In the genomic region with DNA sequence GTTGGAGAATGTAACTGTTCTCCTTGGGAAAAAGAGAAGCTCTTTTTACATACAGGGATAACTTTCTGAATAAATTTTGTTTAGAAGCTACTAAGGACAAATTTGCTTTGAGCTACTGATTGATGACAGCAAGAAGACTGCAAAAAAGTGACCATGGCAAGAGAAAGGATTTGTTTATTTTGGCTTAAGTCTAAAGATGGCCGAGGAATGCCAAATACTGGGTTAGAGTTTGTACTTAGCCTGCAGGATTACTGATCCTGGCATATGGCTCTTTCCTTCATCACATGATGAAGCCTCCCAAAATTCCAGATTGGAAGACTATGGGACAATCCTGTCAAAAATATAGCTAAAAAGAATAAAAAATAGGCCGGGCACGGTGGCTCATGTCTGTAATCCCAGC, we compare ENCODE assay signal across 1 cellular context.
TF ChIP-seq lines count a peak whose summit lies in the region.

No MANE protein-coding gene starts in this region.

TF ChIP-seq in HepG2, 621 proteins besides CTCF, POLR2A, EP300 and RAD21:
- TF ChIP-seq, protein P1, sequence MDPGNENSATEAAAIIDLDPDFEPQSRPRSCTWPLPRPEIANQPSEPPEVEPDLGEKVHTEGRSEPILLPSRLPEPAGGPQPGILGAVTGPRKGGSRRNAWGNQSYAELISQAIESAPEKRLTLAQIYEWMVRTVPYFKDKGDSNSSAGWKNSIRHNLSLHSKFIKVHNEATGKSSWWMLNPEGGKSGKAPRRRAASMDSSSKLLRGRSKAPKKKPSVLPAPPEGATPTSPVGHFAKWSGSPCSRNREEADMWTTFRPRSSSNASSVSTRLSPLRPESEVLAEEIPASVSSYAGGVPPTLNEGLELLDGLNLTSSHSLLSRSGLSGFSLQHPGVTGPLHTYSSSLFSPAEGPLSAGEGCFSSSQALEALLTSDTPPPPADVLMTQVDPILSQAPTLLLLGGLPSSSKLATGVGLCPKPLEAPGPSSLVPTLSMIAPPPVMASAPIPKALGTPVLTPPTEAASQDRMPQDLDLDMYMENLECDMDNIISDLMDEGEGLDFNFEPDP (CRISPR knock-in tag; conservative IDR thresholded peaks at IDR 0.05) = no peak
- no peak for TF ChIP-seq ZNF343 (CRISPR knock-in tag; IDR thresholded peaks at IDR 0.05)
- no peak for TF ChIP-seq HNRNPLL (IDR thresholded peaks at IDR 0.05; ENCODE audit: low read depth, low read length, poor library complexity, severe bottlenecking)
- no peak for TF ChIP-seq ZNF24 (IDR thresholded peaks at IDR 0.05)
- no peak for TF ChIP-seq MTF2 (CRISPR knock-in tag; IDR thresholded peaks at IDR 0.05; ENCODE audit: borderline replicate concordance)
- TF ChIP-seq, protein P2, sequence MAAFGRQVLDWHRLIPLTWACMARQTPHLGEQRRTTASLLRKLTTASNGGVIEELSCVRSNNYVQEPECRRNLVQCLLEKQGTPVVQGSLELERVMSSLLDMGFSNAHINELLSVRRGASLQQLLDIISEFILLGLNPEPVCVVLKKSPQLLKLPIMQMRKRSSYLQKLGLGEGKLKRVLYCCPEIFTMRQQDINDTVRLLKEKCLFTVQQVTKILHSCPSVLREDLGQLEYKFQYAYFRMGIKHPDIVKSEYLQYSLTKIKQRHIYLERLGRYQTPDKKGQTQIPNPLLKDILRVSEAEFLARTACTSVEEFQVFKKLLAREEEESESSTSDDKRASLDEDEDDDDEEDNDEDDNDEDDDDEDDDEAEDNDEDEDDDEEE (CRISPR knock-in tag; IDR thresholded peaks at IDR 0.05) = no peak
- TF ChIP-seq ZNF10 (CRISPR knock-in tag; IDR thresholded peaks at IDR 0.05; ENCODE audit: borderline replicate concordance, low read depth) = no peak
- TF ChIP-seq, protein P3, sequence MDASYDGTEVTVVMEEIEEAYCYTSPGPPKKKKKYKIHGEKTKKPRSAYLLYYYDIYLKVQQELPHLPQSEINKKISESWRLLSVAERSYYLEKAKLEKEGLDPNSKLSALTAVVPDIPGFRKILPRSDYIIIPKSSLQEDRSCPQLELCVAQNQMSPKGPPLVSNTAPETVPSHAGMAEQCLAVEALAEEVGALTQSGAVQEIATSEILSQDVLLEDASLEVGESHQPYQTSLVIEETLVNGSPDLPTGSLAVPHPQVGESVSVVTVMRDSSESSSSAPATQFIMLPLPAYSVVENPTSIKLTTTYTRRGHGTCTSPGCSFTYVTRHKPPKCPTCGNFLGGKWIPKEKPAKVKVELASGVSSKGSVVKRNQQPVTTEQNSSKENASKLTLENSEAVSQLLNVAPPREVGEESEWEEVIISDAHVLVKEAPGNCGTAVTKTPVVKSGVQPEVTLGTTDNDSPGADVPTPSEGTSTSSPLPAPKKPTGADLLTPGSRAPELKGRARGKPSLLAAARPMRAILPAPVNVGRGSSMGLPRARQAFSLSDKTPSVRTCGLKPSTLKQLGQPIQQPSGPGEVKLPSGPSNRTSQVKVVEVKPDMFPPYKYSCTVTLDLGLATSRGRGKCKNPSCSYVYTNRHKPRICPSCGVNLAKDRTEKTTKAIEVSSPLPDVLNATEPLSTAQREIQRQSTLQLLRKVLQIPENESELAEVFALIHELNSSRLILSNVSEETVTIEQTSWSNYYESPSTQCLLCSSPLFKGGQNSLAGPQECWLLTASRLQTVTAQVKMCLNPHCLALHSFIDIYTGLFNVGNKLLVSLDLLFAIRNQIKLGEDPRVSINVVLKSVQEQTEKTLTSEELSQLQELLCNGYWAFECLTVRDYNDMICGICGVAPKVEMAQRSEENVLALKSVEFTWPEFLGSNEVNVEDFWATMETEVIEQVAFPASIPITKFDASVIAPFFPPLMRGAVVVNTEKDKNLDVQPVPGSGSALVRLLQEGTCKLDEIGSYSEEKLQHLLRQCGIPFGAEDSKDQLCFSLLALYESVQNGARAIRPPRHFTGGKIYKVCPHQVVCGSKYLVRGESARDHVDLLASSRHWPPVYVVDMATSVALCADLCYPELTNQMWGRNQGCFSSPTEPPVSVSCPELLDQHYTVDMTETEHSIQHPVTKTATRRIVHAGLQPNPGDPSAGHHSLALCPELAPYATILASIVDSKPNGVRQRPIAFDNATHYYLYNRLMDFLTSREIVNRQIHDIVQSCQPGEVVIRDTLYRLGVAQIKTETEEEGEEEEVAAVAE (CRISPR knock-in tag; IDR thresholded peaks at IDR 0.05; ENCODE audit: borderline replicate concordance) = no peak
- no peak for TF ChIP-seq FOXM1 (CRISPR knock-in tag; IDR thresholded peaks at IDR 0.05)
- no peak for TF ChIP-seq PCBP1 (IDR thresholded peaks at IDR 0.05; ENCODE audit: borderline replicate concordance, low read depth, low read length)
- TF ChIP-seq, protein P4, sequence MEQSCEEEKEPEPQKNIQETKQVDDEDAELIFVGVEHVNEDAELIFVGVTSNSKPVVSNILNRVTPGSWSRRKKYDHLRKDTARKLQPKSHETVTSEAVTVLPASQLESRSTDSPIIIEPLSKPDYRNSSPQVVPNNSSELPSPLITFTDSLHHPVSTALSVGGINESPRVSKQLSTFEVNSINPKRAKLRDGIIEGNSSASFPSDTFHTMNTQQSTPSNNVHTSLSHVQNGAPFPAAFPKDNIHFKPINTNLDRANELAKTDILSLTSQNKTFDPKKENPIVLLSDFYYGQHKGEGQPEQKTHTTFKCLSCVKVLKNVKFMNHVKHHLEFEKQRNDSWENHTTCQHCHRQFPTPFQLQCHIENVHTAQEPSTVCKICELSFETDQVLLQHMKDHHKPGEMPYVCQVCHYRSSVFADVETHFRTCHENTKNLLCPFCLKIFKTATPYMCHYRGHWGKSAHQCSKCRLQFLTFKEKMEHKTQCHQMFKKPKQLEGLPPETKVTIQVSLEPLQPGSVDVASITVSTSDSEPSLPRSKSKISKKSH (CRISPR knock-in tag; IDR thresholded peaks at IDR 0.05; ENCODE audit: borderline replicate concordance) = no peak
- TF ChIP-seq, protein P5, sequence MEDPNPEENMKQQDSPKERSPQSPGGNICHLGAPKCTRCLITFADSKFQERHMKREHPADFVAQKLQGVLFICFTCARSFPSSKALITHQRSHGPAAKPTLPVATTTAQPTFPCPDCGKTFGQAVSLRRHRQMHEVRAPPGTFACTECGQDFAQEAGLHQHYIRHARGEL (CRISPR knock-in tag; IDR thresholded peaks at IDR 0.05) = no peak
- TF ChIP-seq ZBTB1 (CRISPR knock-in tag; IDR thresholded peaks at IDR 0.05; ENCODE audit: borderline replicate concordance) = no peak
- TF ChIP-seq ERF (CRISPR knock-in tag; IDR thresholded peaks at IDR 0.05) = no peak
- TF ChIP-seq ZC3H4 (CRISPR knock-in tag; IDR thresholded peaks at IDR 0.05; ENCODE audit: borderline replicate concordance) = no peak
- TF ChIP-seq ZC3H13 (CRISPR knock-in tag; IDR thresholded peaks at IDR 0.05) = no peak
- TF ChIP-seq, protein P6, sequence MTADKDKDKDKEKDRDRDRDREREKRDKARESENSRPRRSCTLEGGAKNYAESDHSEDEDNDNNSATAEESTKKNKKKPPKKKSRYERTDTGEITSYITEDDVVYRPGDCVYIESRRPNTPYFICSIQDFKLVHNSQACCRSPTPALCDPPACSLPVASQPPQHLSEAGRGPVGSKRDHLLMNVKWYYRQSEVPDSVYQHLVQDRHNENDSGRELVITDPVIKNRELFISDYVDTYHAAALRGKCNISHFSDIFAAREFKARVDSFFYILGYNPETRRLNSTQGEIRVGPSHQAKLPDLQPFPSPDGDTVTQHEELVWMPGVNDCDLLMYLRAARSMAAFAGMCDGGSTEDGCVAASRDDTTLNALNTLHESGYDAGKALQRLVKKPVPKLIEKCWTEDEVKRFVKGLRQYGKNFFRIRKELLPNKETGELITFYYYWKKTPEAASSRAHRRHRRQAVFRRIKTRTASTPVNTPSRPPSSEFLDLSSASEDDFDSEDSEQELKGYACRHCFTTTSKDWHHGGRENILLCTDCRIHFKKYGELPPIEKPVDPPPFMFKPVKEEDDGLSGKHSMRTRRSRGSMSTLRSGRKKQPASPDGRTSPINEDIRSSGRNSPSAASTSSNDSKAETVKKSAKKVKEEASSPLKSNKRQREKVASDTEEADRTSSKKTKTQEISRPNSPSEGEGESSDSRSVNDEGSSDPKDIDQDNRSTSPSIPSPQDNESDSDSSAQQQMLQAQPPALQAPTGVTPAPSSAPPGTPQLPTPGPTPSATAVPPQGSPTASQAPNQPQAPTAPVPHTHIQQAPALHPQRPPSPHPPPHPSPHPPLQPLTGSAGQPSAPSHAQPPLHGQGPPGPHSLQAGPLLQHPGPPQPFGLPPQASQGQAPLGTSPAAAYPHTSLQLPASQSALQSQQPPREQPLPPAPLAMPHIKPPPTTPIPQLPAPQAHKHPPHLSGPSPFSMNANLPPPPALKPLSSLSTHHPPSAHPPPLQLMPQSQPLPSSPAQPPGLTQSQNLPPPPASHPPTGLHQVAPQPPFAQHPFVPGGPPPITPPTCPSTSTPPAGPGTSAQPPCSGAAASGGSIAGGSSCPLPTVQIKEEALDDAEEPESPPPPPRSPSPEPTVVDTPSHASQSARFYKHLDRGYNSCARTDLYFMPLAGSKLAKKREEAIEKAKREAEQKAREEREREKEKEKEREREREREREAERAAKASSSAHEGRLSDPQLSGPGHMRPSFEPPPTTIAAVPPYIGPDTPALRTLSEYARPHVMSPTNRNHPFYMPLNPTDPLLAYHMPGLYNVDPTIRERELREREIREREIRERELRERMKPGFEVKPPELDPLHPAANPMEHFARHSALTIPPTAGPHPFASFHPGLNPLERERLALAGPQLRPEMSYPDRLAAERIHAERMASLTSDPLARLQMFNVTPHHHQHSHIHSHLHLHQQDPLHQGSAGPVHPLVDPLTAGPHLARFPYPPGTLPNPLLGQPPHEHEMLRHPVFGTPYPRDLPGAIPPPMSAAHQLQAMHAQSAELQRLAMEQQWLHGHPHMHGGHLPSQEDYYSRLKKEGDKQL (CRISPR knock-in tag; IDR thresholded peaks at IDR 0.05; ENCODE audit: low read depth) = no peak
- TF ChIP-seq, protein P7, sequence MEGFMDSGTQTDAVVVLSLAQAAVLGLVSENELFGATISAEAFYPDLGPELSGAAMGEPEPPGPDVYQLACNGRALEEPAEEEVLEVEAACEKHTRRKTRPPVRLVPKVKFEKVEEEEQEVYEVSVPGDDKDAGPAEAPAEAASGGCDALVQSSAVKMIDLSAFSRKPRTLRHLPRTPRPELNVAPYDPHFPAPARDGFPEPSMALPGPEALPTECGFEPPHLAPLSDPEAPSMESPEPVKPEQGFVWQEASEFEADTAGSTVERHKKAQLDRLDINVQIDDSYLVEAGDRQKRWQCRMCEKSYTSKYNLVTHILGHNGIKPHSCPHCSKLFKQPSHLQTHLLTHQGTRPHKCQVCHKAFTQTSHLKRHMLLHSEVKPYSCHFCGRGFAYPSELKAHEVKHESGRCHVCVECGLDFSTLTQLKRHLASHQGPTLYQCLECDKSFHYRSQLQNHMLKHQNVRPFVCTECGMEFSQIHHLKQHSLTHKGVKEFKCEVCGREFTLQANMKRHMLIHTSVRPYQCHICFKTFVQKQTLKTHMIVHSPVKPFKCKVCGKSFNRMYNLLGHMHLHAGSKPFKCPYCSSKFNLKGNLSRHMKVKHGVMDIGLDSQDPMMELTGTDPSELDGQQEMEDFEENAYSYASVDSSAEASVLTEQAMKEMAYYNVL (CRISPR knock-in tag; IDR thresholded peaks at IDR 0.05; ENCODE audit: borderline replicate concordance) = no peak
- no peak for TF ChIP-seq ZNF17 (CRISPR knock-in tag; IDR thresholded peaks at IDR 0.05)
TF ChIP-seq in HepG2: peak in this region for 0.
